Comparison of ENCODE assay signal across 1 cellular context in genomic region chr21:33257404-33257803, GRCh38.
TF ChIP-seq lines count a peak whose summit lies in the region.

No MANE protein-coding gene starts in this region.

TF ChIP-seq in A549, 52 proteins besides CTCF, POLR2A, EP300 and RAD21:
- TF ChIP-seq FOXS1 (CRISPR knock-in tag; IDR thresholded peaks at IDR 0.05) (no peak), MAFK (IDR thresholded peaks at IDR 0.05; ENCODE audit: partially characterized antibody) (peak; percentile 87), EHMT2 (IDR thresholded peaks at IDR 0.05; ENCODE audit: low read depth) (no peak), MAX (IDR thresholded peaks at IDR 0.05) (no peak), RARB (CRISPR knock-in tag; IDR thresholded peaks at IDR 0.05) (no peak), BHLHE40 (IDR thresholded peaks at IDR 0.05; ENCODE audit: low read depth, low read length) (no peak), ESRRA (IDR thresholded peaks at IDR 0.05; ENCODE audit: borderline replicate concordance, low read length) (no peak)
